ENCODE assay signal across 19 cellular contexts in genomic region chr1:205517763-205518162, GRCh38. TPM values are rescaled to one million over a fixed set of nuclear protein-coding genes. Genes with fewer than 3 reads are reported as not detected.
"Had no signal": no experiment of that assay in that cellular context is flagged by ENCODE, and none has a peak within 500 bp of the region (broad histone marks: within the 10 kb centered on the region; RNA-seq: fewer than 3 reads in every experiment).

No MANE protein-coding gene starts in this region.

- H3K9me3 ChIP-seq: spleen, tibial artery had no signal

- H3K4me3 ChIP-seq: spleen, tibial artery had no signal

- H3K4me1 Mint-ChIP-seq: immature natural killer cell had no signal

- H3K36me3 Mint-ChIP-seq: activated CD4-positive, alpha-beta memory T cell treated with anti-CD3 and anti-CD28 coated beads for 36 hours; activated naive CD8-positive, alpha-beta T cell treated with anti-CD3 and anti-CD28 coated beads, Interleukin-2, amount 10 ng/mL, durations not matched to agents 7 days and 5 days; immature natural killer cell had no signal

- H3K27me3 Mint-ChIP-seq: activated naive CD8-positive, alpha-beta T cell treated with anti-CD3 and anti-CD28 coated beads, Interleukin-2, amount 10 ng/mL, durations not matched to agents 7 days and 5 days; progenitor cell of endocrine pancreas had no signal

- H3K9me3 Mint-ChIP-seq: activated B cell treated with CpG ODN at 0.5 μM for 24 hours; activated CD4-positive, alpha-beta memory T cell treated with anti-CD3 and anti-CD28 coated beads for 36 hours; activated naive CD4-positive, alpha-beta T cell treated with anti-CD3 and anti-CD28 coated beads for 36 hours; activated naive CD8-positive, alpha-beta T cell treated with anti-CD3 and anti-CD28 coated beads, Interleukin-2, amount 10 ng/mL, durations not matched to agents 7 days and 5 days; immature natural killer cell had no signal

- H3K4me3 Mint-ChIP-seq: activated B cell treated with CpG ODN at 0.5 μM for 24 hours; activated CD4-positive, alpha-beta memory T cell treated with anti-CD3 and anti-CD28 coated beads for 36 hours; activated naive CD4-positive, alpha-beta T cell treated with anti-CD3 and anti-CD28 coated beads for 36 hours; activated naive CD8-positive, alpha-beta T cell treated with anti-CD3 and anti-CD28 coated beads, Interleukin-2, amount 10 ng/mL, durations not matched to agents 7 days and 5 days; immature natural killer cell had no signal

- H3K36me3 ChIP-seq: spleen, tibial artery had no signal

- H3K27me3 ChIP-seq: spleen, tibial artery had no signal

- ATAC-seq: stimulated activated naive CD8-positive, alpha-beta T cell treated with anti-CD3 and anti-CD28 coated beads, Interleukin-15, Interleukin-2, amounts not matched to agents 100 U/mL and 50 U/mL, for 24 hours had no signal

- H3K27ac Mint-ChIP-seq: activated B cell treated with CpG ODN at 0.5 μM for 24 hours; activated CD4-positive, alpha-beta memory T cell treated with anti-CD3 and anti-CD28 coated beads for 36 hours; activated naive CD4-positive, alpha-beta T cell treated with anti-CD3 and anti-CD28 coated beads for 36 hours; activated naive CD8-positive, alpha-beta T cell treated with anti-CD3 and anti-CD28 coated beads, Interleukin-2, amount 10 ng/mL, durations not matched to agents 7 days and 5 days; immature natural killer cell; progenitor cell of endocrine pancreas had no signal

- DNase-seq: activated B cell treated with CpG ODN at 0.5 μM for 24 hours; activated CD4-positive, alpha-beta memory T cell treated with anti-CD3 and anti-CD28 coated beads for 36 hours; activated CD4-positive, alpha-beta T cell treated with anti-CD3 and anti-CD28 coated beads for 4 hours; activated naive CD4-positive, alpha-beta T cell treated with anti-CD3 and anti-CD28 coated beads for 36 hours; activated naive CD8-positive, alpha-beta T cell treated with anti-CD3 and anti-CD28 coated beads, Interleukin-2, amount 10 ng/mL, durations not matched to agents 7 days and 5 days; activated T-cell treated with anti-CD3 and anti-CD28 coated beads, Interleukin-2, amount 50 U/mL, for 48 hours; amniotic stem cell; effector CD4-positive, alpha-beta T cell; foreskin fibroblast; immature natural killer cell; retina; spleen; stimulated activated CD4-positive, alpha-beta T cell treated with anti-CD3 and anti-CD28 coated beads, Interleukin-4, amount 100 ng/mL, for 4 hours; stimulated activated naive CD8-positive, alpha-beta T cell treated with anti-CD3 and anti-CD28 coated beads, Interleukin-15, Interleukin-2, amounts not matched to agents 100 U/mL and 50 U/mL, for 24 hours; T-helper 1 cell; T-helper 9 cell; tibial artery had no signal

RNA-seq across cellular contexts. Expression of gene CDK18, which starts 13.3 kb away (rescaled TPM):
- polyA plus RNA-seq: neural cell had no signal
